ENCODE assay signal across 17 cellular contexts in the genomic region with DNA sequence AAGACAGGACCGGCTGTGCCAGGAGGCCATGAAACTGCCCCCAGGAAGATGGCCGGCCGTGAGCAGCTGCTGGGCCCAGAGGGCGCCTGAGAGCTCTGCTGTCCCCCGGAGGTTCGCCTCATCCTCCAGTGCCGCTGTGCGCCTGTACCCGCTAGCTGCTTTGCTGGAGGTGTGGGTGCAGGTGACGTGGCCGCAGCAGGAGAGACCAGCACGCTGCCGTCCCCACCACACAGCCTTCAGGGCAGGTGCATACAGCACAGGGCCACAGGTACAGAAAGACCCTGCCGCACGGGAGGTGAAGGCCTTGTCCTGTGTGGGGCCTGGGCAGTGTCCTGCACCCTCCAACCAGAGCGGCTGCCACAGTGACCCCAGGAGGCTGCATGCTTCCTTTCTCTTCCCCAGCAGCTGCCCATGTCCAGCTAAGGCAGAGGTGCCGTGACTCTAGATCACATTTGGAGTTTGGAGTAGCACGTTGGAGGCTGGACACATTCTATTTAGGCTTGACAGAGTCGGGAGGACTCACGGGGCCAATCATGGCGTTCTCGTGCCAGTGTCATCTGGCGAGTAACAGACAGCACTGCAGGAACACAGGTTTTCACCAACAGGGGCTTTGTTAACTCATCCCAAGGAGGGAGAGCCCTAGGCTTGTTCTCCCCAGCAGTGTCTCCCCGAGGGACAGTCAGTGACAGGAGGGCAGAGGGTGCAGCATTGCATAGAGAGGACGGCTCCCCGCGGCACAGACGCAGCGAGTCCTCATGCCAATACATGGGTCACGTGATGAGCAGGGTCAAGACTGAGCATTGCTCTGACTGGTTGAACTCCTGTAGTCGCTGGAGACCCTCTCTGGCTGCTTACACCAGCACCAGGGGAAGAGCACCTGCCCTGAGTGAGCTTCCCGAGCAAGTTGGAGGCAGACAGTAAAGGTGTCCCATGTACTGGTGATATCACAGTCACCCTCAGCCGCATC.
"Had no signal": no experiment of that assay in that cellular context is flagged by ENCODE, and none has a peak within 500 bp of the region (broad histone marks: within the 10 kb centered on the region; RNA-seq: fewer than 3 reads in every experiment).

No MANE protein-coding gene starts in this region.

- H3K27me3 ChIP-seq: gastrocnemius medialis, neutrophil, testis, upper lobe of right lung had no signal

- H3K4me3 ChIP-seq: gastrocnemius medialis, heart right ventricle, testis, upper lobe of right lung had no signal

- H3K36me3 ChIP-seq: gastrocnemius medialis, heart right ventricle, neutrophil, upper lobe of right lung had no signal

- H3K4me1 ChIP-seq: gastrocnemius medialis, upper lobe of right lung had no signal

- H3K27ac ChIP-seq: gastrocnemius medialis, heart right ventricle, neutrophil, testis, upper lobe of right lung had no signal

- H3K27ac Mint-ChIP-seq: activated B cell treated with CpG ODN at 0.5 μM for 24 hours; activated CD8-positive, alpha-beta T cell treated with anti-CD3 and anti-CD28 coated beads for 36 hours had no signal

- H3K9me3 ChIP-seq: gastrocnemius medialis, heart right ventricle, neutrophil, testis, upper lobe of right lung had no signal

- H3K4me3 Mint-ChIP-seq: activated B cell treated with CpG ODN at 0.5 μM for 24 hours; activated CD8-positive, alpha-beta T cell treated with anti-CD3 and anti-CD28 coated beads for 36 hours; activated T-cell treated with anti-CD3 and anti-CD28 coated beads, Interleukin-2, amount 50 U/mL, for 4 hours had no signal

- DNase-seq: activated B cell treated with CpG ODN at 0.5 μM for 24 hours; activated CD4-positive, alpha-beta T cell treated with anti-CD3 and anti-CD28 coated beads for 48 hours; activated CD8-positive, alpha-beta T cell treated with anti-CD3 and anti-CD28 coated beads for 36 hours; activated effector memory CD4-positive, alpha-beta T cell treated with Interleukin-2 at 50 U/mL for 16 hours; activated naive CD4-positive, alpha-beta T cell treated with anti-CD3 and anti-CD28 coated beads, Interleukin-2, amount 50 U/mL, for 16 hours; activated T-cell treated with anti-CD3 and anti-CD28 coated beads, Interleukin-2, amount 50 U/mL, for 4 hours; gastrocnemius medialis; heart right ventricle; small intestine; stimulated activated CD4-positive, alpha-beta T cell treated with anti-CD3 and anti-CD28 coated beads, Interleukin-4, amount 100 ng/mL, for 4 hours; stimulated activated CD8-positive, alpha-beta memory T cell treated with anti-CD3 and anti-CD28 coated beads, Interleukin-4, amount 100 ng/mL, for 48 hours; stimulated activated naive CD4-positive, alpha-beta T cell treated with Interleukin-2 at 50 U/mL for 16 hours; T-helper 2 cell; testis; upper lobe of right lung had no signal

- H3K9me3 Mint-ChIP-seq: activated B cell treated with CpG ODN at 0.5 μM for 24 hours; activated CD8-positive, alpha-beta T cell treated with anti-CD3 and anti-CD28 coated beads for 36 hours; activated T-cell treated with anti-CD3 and anti-CD28 coated beads, Interleukin-2, amount 50 U/mL, for 4 hours had no signal

- H3K27me3 Mint-ChIP-seq: activated B cell treated with CpG ODN at 0.5 μM for 24 hours had no signal

- FAIRE-seq: astrocyte, small intestine had no signal
